In genomic region chr5:151106509-151106908, GRCh38 we compare ENCODE assay signal across 1 cellular context.
A peak's percentile ranks its signal among the peaks of the same experiment; 100 is the strongest.
TF ChIP-seq lines count a peak whose summit lies in the region.

No MANE protein-coding gene starts in this region.

TF ChIP-seq in GM12878, 131 proteins besides CTCF, POLR2A, EP300 and RAD21:
- TF ChIP-seq ZNF24 (IDR thresholded peaks at IDR 0.05) (no peak), MTA2 (IDR thresholded peaks at IDR 0.05; ENCODE audit: low read depth) (no peak), ATF2 (IDR thresholded peaks at IDR 0.05; ENCODE audit: low read length) (0 out of 2 replicates have a peak, but pooled peaks have one; percentile 22), CREM (IDR thresholded peaks at IDR 0.05; ENCODE audit: low read depth) (no peak), NKRF (conservative IDR thresholded peaks at IDR 0.05) (no peak), CREB1 (IDR thresholded peaks at IDR 0.05; ENCODE audit: low read depth) (no peak)
